In the genomic region with DNA sequence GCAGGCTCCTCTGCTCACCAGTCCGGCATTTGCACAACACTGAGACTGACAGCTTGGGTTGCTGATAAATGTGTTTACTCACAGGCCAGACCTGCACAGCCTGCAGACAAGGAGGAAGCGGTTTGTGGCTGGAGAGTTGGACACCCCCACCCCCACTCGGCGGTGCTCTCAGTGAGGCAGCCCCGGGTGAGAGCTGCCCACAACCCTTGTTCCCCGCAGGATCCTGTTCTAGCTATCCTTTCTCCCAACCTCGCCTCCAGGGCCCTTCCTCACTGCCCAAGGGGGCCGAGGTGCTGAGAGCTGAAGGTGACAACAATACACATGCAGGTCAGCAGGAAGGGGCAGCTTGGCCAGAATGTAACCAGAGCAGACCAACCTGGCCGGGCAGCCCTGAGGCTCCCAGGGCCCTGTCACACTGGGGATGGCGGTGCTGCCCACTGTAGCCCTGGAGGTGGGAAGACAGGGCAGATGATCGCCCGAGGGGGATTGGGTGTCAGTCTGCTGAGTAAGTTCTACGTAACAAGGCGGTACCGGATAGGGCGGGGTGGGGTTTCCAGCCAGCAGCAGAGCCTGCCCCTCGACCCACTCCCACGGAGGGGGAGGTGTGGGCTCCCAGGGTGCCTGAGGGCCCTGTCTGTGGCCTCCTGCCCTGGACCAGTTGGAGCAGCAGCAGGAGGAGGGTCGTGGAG, we compare ENCODE assay signal across 8 cellular contexts. TPM values are rescaled to one million over a fixed set of nuclear protein-coding genes. Genes with fewer than 3 reads are reported as not detected.
A peak's percentile ranks its signal among the peaks of the same experiment; 100 is the strongest.
DNase-seq lines count a peak whose midpoint lies in the region; ATAC-seq and TF ChIP-seq lines count a peak whose summit lies in the region.

No MANE protein-coding gene starts in this region.

- H3K36me3 ChIP-seq in kidney epithelial cell (ENCODE audit: control insufficient read depth, insufficient read depth, low read length) (peaks cover 3% of the 10 kb centered on the region), tibial artery (peaks cover 37 to 59% (median 52%) of the 10 kb centered on the region in 3 donors)

- H3K9me3 Mint-ChIP-seq in stimulated activated naive CD8-positive, alpha-beta T cell treated with anti-CD3 and anti-CD28 coated beads, Interleukin-15, amount 100 ng/mL, for 72 hours = no peaks in the 10 kb centered on the region

- DNase-seq in NK-92 (lab: John Stamatoyannopoulos, UW; ENCODE audit: unreplicated experiment) (peak; percentile 19), activated gamma-delta T cell (lab: John Stamatoyannopoulos, UW) (peak; percentile 54), kidney epithelial cell (ENCODE audit: low read depth) (peak; percentile 52), dermis blood vessel endothelial cell (no peak), tibial artery (no peak)
- peak in 1 of 2 donors; percentile 68 for DNase-seq in stimulated activated naive CD8-positive, alpha-beta T cell treated with anti-CD3 and anti-CD28 coated beads, Interleukin-15, amount 100 ng/mL, for 72 hours

- peak overlapping the region; percentile 68 to 86 for H3K4me3 Mint-ChIP-seq in stimulated activated naive CD8-positive, alpha-beta T cell treated with anti-CD3 and anti-CD28 coated beads, Interleukin-15, amount 100 ng/mL, for 72 hours

- H3K4me3 ChIP-seq in kidney epithelial cell (ENCODE audit: low read depth, low read length) = no peak overlapping the region
- H3K4me3 ChIP-seq in tibial artery = no peak overlapping the region

- no peak overlapping the region for H3K27ac Mint-ChIP-seq in stimulated activated naive CD8-positive, alpha-beta T cell treated with anti-CD3 and anti-CD28 coated beads, Interleukin-15, amount 100 ng/mL, for 72 hours

- H3K9me3 ChIP-seq in tibial artery = no peaks in the 10 kb centered on the region

- peak; percentile 39 for ATAC-seq in GM18502 (IDR thresholded peaks at IDR 0.05; ENCODE audit: poor library complexity, unreplicated experiment)
- peak; percentile 37 for ATAC-seq in HG02610 (IDR thresholded peaks at IDR 0.05; ENCODE audit: unreplicated experiment)
- ATAC-seq in stimulated activated naive CD8-positive, alpha-beta T cell treated with anti-CD3 and anti-CD28 coated beads, Interleukin-15, amount 100 ng/mL, for 72 hours = peak; percentile 36

- peaks cover 0 to 20% (median 6%) of the 10 kb centered on the region in 4 donors for H3K4me1 ChIP-seq in tibial artery

- intact Hi-C loops in tibial artery (cut with DNase I; ENCODE audit: low total_unique reads) = no loop called here

- TF ChIP-seq CTCF in kidney epithelial cell (IDR thresholded peaks at IDR 0.05; ENCODE audit: insufficient read depth, low read length, poor library complexity, severe bottlenecking) = no peak
- TF ChIP-seq CTCF in tibial artery (IDR thresholded peaks at IDR 0.05) = no peak

- H3K27ac ChIP-seq in tibial artery = no peak overlapping the region

- H3K4me1 Mint-ChIP-seq in stimulated activated naive CD8-positive, alpha-beta T cell treated with anti-CD3 and anti-CD28 coated beads, Interleukin-15, amount 100 ng/mL, for 72 hours = peaks cover 46% of the 10 kb centered on the region

- H3K27me3 ChIP-seq in kidney epithelial cell (ENCODE audit: control insufficient read depth, insufficient read depth, low read length) = peaks cover 12% of the 10 kb centered on the region
- H3K27me3 ChIP-seq in tibial artery = peaks cover 0 to 20% of the 10 kb centered on the region in 2 donors

- no peaks in the 10 kb centered on the region for H3K27me3 Mint-ChIP-seq in stimulated activated naive CD8-positive, alpha-beta T cell treated with anti-CD3 and anti-CD28 coated beads, Interleukin-15, amount 100 ng/mL, for 72 hours

RNA-seq across cellular contexts. Expression of a gene that starts 2.1 kb away (rescaled TPM):
- total RNA-seq in kidney epithelial cell (78.4 and 123 TPM in 2 replicates), dermis blood vessel endothelial cell (0.14 and 0.68 TPM in 2 replicates)

RNA-seq across cellular contexts. Expression of a gene that starts 30.0 kb away (rescaled TPM):
- total RNA-seq in kidney epithelial cell = 55.6 and 65.5 TPM in 2 replicates
- 33.5 and 47.7 TPM in 2 replicates for total RNA-seq in dermis blood vessel endothelial cell

RNA-seq across cellular contexts. Expression of a gene that starts 30.0 kb away (rescaled TPM):
- total RNA-seq in kidney epithelial cell = 20.3 and 45.7 TPM in 2 replicates
- total RNA-seq in dermis blood vessel endothelial cell = 23.2 and 24.7 TPM in 2 replicates

RNA-seq across cellular contexts. Expression of a gene that starts 41.1 kb away (rescaled TPM):
- not detected in 2 replicates for total RNA-seq in kidney epithelial cell
- total RNA-seq in dermis blood vessel endothelial cell = not detected in 2 replicates

RNA-seq across cellular contexts. Expression of a gene that starts 48.7 kb away (rescaled TPM):
- total RNA-seq in kidney epithelial cell = not detected in 2 replicates
- not detected in 2 replicates for total RNA-seq in dermis blood vessel endothelial cell

Comparison
In these comparisons a context has a peak if more than half of its experiments do, and no peak if none do; other contexts are left out.
1. DNase-seq: peak in NK-92 (single experiment), activated gamma-delta T cell (single experiment) and kidney epithelial cell (single experiment); none in dermis blood vessel endothelial cell (single experiment) and tibial artery (0 of 2).
2. RNA of a gene that starts 2.1 kb away (total RNA-seq): 78.4 to 123 TPM in kidney epithelial cell; 0.14 to 0.68 TPM in dermis blood vessel endothelial cell; every median in the first group is over 10 times any median in the second.
3. Peak in every context shown above with its lines, with median percentiles within 50 percentile points of each other: ATAC-seq.